Comparison of ENCODE assay signal across 2 cellular contexts in genomic region chr11:441418-442274, GRCh38.
TF ChIP-seq lines count a peak whose summit lies in the region.

A gene with protein sequence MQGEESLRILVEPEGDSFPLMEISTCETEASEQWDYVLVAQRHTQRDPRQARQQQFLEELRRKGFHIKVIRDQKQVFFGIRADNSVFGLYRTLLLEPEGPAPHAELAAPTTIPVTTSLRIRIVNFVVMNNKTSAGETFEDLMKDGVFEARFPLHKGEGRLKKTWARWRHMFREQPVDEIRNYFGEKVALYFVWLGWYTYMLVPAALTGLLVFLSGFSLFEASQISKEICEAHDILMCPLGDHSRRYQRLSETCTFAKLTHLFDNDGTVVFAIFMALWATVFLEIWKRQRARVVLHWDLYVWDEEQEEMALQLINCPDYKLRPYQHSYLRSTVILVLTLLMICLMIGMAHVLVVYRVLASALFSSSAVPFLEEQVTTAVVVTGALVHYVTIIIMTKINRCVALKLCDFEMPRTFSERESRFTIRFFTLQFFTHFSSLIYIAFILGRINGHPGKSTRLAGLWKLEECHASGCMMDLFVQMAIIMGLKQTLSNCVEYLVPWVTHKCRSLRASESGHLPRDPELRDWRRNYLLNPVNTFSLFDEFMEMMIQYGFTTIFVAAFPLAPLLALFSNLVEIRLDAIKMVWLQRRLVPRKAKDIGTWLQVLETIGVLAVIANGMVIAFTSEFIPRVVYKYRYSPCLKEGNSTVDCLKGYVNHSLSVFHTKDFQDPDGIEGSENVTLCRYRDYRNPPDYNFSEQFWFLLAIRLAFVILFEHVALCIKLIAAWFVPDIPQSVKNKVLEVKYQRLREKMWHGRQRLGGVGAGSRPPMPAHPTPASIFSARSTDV (minus strand): TSS chr11:442011. CDS start chr11:441926, 85 bp downstream.

TF ChIP-seq in SK-N-SH, 30 proteins besides CTCF, POLR2A, EP300 and RAD21:
- TF ChIP-seq, protein P1, sequence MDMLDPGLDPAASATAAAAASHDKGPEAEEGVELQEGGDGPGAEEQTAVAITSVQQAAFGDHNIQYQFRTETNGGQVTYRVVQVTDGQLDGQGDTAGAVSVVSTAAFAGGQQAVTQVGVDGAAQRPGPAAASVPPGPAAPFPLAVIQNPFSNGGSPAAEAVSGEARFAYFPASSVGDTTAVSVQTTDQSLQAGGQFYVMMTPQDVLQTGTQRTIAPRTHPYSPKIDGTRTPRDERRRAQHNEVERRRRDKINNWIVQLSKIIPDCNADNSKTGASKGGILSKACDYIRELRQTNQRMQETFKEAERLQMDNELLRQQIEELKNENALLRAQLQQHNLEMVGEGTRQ (IDR thresholded peaks at IDR 0.05; ENCODE audit: borderline replicate concordance, low read depth, low read length) = no peak
- TF ChIP-seq GABPA (IDR thresholded peaks at IDR 0.05; ENCODE audit: low read depth) (no peak), YY1 (IDR thresholded peaks at IDR 0.05; ENCODE audit: low read depth) (no peak), POLR2AphosphoS5 (IDR thresholded peaks at IDR 0.05; ENCODE audit: low read depth, low read length) (no peak), CHD2 (IDR thresholded peaks at IDR 0.05; ENCODE audit: low read length, partially characterized antibody) (no peak), FOSL2 (IDR thresholded peaks at IDR 0.05; ENCODE audit: borderline replicate concordance, low read depth) (no peak)
- TF ChIP-seq, protein P2, sequence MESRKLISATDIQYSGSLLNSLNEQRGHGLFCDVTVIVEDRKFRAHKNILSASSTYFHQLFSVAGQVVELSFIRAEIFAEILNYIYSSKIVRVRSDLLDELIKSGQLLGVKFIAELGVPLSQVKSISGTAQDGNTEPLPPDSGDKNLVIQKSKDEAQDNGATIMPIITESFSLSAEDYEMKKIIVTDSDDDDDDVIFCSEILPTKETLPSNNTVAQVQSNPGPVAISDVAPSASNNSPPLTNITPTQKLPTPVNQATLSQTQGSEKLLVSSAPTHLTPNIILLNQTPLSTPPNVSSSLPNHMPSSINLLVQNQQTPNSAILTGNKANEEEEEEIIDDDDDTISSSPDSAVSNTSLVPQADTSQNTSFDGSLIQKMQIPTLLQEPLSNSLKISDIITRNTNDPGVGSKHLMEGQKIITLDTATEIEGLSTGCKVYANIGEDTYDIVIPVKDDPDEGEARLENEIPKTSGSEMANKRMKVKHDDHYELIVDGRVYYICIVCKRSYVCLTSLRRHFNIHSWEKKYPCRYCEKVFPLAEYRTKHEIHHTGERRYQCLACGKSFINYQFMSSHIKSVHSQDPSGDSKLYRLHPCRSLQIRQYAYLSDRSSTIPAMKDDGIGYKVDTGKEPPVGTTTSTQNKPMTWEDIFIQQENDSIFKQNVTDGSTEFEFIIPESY (IDR thresholded peaks at IDR 0.05; ENCODE audit: borderline replicate concordance, low read depth) = no peak

TF ChIP-seq in GM12878, 131 proteins besides CTCF, POLR2A, EP300 and RAD21 (continued from another document and continues in another):
- TF ChIP-seq SPI1 (IDR thresholded peaks at IDR 0.05; ENCODE audit: borderline replicate concordance, insufficient read depth, low read depth, low read length) (0 out of 2 replicates have a peak, but pooled peaks have one; percentile 7), MEF2B (IDR thresholded peaks at IDR 0.05; ENCODE audit: partially characterized antibody, poor library complexity, severe bottlenecking) (peak; percentile 17), EED (IDR thresholded peaks at IDR 0.05; ENCODE audit: low read depth) (peak; percentile 59; the same call in 1 of the 2 replicates), ZNF24 (IDR thresholded peaks at IDR 0.05) (no peak), BHLHE40 (IDR thresholded peaks at IDR 0.05; ENCODE audit: borderline replicate concordance in 1 of 2, low read depth in 2 of 2, low read length in 1 of 2) (peak in 1 of 2 experiments; percentile 39; a peak in 2 of 4 replicates), POLR2AphosphoS5 (IDR thresholded peaks at IDR 0.05; ENCODE audit: low read length) (peak; percentile 57; the same call in 1 of the 2 replicates), STAT1 (conservative IDR thresholded peaks at IDR 0.05) (no peak), GABPA (IDR thresholded peaks at IDR 0.05; ENCODE audit: low read depth) (no peak), SRF (IDR thresholded peaks at IDR 0.05; ENCODE audit: low read depth in 2 of 2, low read length in 2 of 2) (no peak), POLR2AphosphoS2 (IDR thresholded peaks at IDR 0.05; ENCODE audit: low read depth, low read length) (0 out of 2 replicates have a peak, but pooled peaks have one; percentile 36), JUND (IDR thresholded peaks at IDR 0.05; ENCODE audit: low read depth, low read length) (no peak), RELA (IDR thresholded peaks at IDR 0.05; ENCODE audit: borderline replicate concordance, partially characterized antibody) (peak; percentile 82), SIN3A (IDR thresholded peaks at IDR 0.05; ENCODE audit: low read depth, low read length) (0 out of 2 replicates have a peak, but pooled peaks have one; percentile 27), IKZF2 (IDR thresholded peaks at IDR 0.05) (0 out of 4 replicates have a peak, but pooled peaks of 1 of the 2 experiments have one; percentile 44), TCF12 (IDR thresholded peaks at IDR 0.05; ENCODE audit: low read depth, low read length) (peak; percentile 65; the same call in 1 of the 2 replicates), ZNF207 (IDR thresholded peaks at IDR 0.05; ENCODE audit: borderline replicate concordance) (no peak), NFXL1 (IDR thresholded peaks at IDR 0.05; ENCODE audit: borderline replicate concordance) (no peak), HDGF (IDR thresholded peaks at IDR 0.05) (no peak), POU2F2 (IDR thresholded peaks at IDR 0.05; ENCODE audit: borderline replicate concordance, low read depth, low read length) (no peak), HSF1 (IDR thresholded peaks at IDR 0.05; ENCODE audit: low read depth, low read length) (no peak), NR2F1 (conservative IDR thresholded peaks at IDR 0.05) (0 out of 2 replicates have a peak, but pooled peaks have one; percentile 23), GATAD2B (conservative IDR thresholded peaks at IDR 0.05; ENCODE audit: low read depth) (peak; percentile 72)
- TF ChIP-seq, protein P3, sequence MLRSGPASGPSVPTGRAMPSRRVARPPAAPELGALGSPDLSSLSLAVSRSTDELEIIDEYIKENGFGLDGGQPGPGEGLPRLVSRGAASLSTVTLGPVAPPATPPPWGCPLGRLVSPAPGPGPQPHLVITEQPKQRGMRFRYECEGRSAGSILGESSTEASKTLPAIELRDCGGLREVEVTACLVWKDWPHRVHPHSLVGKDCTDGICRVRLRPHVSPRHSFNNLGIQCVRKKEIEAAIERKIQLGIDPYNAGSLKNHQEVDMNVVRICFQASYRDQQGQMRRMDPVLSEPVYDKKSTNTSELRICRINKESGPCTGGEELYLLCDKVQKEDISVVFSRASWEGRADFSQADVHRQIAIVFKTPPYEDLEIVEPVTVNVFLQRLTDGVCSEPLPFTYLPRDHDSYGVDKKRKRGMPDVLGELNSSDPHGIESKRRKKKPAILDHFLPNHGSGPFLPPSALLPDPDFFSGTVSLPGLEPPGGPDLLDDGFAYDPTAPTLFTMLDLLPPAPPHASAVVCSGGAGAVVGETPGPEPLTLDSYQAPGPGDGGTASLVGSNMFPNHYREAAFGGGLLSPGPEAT (IDR thresholded peaks at IDR 0.05; ENCODE audit: low read depth) = peak; percentile 43; the same call in 1 of the 2 replicates
- TF ChIP-seq, protein P4, sequence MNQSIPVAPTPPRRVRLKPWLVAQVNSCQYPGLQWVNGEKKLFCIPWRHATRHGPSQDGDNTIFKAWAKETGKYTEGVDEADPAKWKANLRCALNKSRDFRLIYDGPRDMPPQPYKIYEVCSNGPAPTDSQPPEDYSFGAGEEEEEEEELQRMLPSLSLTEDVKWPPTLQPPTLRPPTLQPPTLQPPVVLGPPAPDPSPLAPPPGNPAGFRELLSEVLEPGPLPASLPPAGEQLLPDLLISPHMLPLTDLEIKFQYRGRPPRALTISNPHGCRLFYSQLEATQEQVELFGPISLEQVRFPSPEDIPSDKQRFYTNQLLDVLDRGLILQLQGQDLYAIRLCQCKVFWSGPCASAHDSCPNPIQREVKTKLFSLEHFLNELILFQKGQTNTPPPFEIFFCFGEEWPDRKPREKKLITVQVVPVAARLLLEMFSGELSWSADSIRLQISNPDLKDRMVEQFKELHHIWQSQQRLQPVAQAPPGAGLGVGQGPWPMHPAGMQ (IDR thresholded peaks at IDR 0.05; ENCODE audit: borderline replicate concordance) = no peak
- TF ChIP-seq, protein P5, sequence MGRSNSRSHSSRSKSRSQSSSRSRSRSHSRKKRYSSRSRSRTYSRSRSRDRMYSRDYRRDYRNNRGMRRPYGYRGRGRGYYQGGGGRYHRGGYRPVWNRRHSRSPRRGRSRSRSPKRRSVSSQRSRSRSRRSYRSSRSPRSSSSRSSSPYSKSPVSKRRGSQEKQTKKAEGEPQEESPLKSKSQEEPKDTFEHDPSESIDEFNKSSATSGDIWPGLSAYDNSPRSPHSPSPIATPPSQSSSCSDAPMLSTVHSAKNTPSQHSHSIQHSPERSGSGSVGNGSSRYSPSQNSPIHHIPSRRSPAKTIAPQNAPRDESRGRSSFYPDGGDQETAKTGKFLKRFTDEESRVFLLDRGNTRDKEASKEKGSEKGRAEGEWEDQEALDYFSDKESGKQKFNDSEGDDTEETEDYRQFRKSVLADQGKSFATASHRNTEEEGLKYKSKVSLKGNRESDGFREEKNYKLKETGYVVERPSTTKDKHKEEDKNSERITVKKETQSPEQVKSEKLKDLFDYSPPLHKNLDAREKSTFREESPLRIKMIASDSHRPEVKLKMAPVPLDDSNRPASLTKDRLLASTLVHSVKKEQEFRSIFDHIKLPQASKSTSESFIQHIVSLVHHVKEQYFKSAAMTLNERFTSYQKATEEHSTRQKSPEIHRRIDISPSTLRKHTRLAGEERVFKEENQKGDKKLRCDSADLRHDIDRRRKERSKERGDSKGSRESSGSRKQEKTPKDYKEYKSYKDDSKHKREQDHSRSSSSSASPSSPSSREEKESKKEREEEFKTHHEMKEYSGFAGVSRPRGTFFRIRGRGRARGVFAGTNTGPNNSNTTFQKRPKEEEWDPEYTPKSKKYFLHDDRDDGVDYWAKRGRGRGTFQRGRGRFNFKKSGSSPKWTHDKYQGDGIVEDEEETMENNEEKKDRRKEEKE (IDR thresholded peaks at IDR 0.05) = no peak
- TF ChIP-seq, protein P6, sequence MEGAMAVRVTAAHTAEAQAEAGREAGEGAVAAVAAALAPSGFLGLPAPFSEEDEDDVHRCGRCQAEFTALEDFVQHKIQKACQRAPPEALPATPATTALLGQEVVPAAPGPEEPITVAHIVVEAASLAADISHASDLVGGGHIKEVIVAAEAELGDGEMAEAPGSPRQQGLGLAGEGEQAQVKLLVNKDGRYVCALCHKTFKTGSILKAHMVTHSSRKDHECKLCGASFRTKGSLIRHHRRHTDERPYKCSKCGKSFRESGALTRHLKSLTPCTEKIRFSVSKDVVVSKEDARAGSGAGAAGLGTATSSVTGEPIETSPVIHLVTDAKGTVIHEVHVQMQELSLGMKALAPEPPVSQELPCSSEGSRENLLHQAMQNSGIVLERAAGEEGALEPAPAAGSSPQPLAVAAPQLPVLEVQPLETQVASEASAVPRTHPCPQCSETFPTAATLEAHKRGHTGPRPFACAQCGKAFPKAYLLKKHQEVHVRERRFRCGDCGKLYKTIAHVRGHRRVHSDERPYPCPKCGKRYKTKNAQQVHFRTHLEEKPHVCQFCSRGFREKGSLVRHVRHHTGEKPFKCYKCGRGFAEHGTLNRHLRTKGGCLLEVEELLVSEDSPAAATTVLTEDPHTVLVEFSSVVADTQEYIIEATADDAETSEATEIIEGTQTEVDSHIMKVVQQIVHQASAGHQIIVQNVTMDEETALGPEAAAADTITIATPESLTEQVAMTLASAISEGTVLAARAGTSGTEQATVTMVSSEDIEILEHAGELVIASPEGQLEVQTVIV (IDR thresholded peaks at IDR 0.05; ENCODE audit: borderline replicate concordance, partially characterized antibody) = no peak
- TF ChIP-seq, protein P7, sequence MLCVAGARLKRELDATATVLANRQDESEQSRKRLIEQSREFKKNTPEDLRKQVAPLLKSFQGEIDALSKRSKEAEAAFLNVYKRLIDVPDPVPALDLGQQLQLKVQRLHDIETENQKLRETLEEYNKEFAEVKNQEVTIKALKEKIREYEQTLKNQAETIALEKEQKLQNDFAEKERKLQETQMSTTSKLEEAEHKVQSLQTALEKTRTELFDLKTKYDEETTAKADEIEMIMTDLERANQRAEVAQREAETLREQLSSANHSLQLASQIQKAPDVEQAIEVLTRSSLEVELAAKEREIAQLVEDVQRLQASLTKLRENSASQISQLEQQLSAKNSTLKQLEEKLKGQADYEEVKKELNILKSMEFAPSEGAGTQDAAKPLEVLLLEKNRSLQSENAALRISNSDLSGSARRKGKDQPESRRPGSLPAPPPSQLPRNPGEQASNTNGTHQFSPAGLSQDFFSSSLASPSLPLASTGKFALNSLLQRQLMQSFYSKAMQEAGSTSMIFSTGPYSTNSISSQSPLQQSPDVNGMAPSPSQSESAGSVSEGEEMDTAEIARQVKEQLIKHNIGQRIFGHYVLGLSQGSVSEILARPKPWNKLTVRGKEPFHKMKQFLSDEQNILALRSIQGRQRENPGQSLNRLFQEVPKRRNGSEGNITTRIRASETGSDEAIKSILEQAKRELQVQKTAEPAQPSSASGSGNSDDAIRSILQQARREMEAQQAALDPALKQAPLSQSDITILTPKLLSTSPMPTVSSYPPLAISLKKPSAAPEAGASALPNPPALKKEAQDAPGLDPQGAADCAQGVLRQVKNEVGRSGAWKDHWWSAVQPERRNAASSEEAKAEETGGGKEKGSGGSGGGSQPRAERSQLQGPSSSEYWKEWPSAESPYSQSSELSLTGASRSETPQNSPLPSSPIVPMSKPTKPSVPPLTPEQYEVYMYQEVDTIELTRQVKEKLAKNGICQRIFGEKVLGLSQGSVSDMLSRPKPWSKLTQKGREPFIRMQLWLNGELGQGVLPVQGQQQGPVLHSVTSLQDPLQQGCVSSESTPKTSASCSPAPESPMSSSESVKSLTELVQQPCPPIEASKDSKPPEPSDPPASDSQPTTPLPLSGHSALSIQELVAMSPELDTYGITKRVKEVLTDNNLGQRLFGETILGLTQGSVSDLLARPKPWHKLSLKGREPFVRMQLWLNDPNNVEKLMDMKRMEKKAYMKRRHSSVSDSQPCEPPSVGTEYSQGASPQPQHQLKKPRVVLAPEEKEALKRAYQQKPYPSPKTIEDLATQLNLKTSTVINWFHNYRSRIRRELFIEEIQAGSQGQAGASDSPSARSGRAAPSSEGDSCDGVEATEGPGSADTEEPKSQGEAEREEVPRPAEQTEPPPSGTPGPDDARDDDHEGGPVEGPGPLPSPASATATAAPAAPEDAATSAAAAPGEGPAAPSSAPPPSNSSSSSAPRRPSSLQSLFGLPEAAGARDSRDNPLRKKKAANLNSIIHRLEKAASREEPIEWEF (IDR thresholded peaks at IDR 0.05; ENCODE audit: insufficient replicate concordance, low read depth, low read length) = no peak
